1 cellular context compared by ENCODE assay signal in the genomic region with DNA sequence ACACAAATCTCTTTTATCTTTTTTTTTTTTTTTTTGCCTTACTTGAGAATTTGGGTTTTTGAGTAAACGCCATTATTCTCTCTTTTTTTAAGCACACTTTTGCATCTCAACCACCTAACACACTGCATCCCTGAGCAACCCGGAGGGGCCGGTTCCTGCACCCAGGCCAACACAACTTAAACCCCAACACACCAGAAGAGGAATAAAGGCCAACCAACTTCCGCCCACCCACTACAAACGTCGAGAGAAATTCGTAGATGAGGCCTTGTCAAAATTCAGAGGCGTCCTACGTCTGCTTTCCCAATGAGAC.
TF ChIP-seq lines count a peak whose summit lies in the region.

No MANE protein-coding gene starts in this region.

TF ChIP-seq in K562, 482 proteins besides CTCF, POLR2A, EP300 and RAD21 (continued from another document and continues in another):
- TF ChIP-seq NEUROD1 (IDR thresholded peaks at IDR 0.05; ENCODE audit: borderline replicate concordance, low read depth, low read length, partially characterized antibody) (no peak), BCL6 (CRISPR knock-in tag; IDR thresholded peaks at IDR 0.05) (no peak), ZNF224 (CRISPR knock-in tag; IDR thresholded peaks at IDR 0.05) (no peak), ZNF57 (CRISPR knock-in tag; IDR thresholded peaks at IDR 0.05) (no peak), TOE1 (IDR thresholded peaks at IDR 0.05; ENCODE audit: borderline replicate concordance) (no peak), TOE1 (CRISPR knock-in tag; IDR thresholded peaks at IDR 0.05; ENCODE audit: borderline replicate concordance, low read depth) (no peak), NR2C2 (CRISPR knock-in tag; IDR thresholded peaks at IDR 0.05) (no peak), NR2C2 (tag; IDR thresholded peaks at IDR 0.05) (no peak), ZNF232 (CRISPR knock-in tag; IDR thresholded peaks at IDR 0.05) (no peak), AFF4 (CRISPR knock-in tag; IDR thresholded peaks at IDR 0.05) (no peak), NFRKB (IDR thresholded peaks at IDR 0.05; ENCODE audit: low read depth) (no peak; the same call in 1 of the 2 replicates), ERF (CRISPR knock-in tag; IDR thresholded peaks at IDR 0.05) (no peak), TCF7L2 (IDR thresholded peaks at IDR 0.05; ENCODE audit: low read depth, low read length) (no peak), NCOA1 (IDR thresholded peaks at IDR 0.05; ENCODE audit: low read depth) (no peak), FOXM1 (IDR thresholded peaks at IDR 0.05; ENCODE audit: low read depth) (no peak), FOXM1 (CRISPR knock-in tag; IDR thresholded peaks at IDR 0.05; ENCODE audit: low read depth) (no peak), ZKSCAN1 (IDR thresholded peaks at IDR 0.05; ENCODE audit: low read depth, low read length) (no peak), MED1 (CRISPR knock-in tag; IDR thresholded peaks at IDR 0.05; ENCODE audit: borderline replicate concordance) (no peak), GABPA (tag; conservative IDR thresholded peaks at IDR 0.05; ENCODE audit: low read depth) (0 out of 2 replicates have a peak, but pooled peaks have one; percentile 36), SMARCE1 (IDR thresholded peaks at IDR 0.05) (no peak), SLC30A9 (CRISPR knock-in tag; IDR thresholded peaks at IDR 0.05) (no peak), BRD4 (IDR thresholded peaks at IDR 0.05) (no peak), JUN (IDR thresholded peaks at IDR 0.05; ENCODE audit: borderline replicate concordance, low read depth, low read length) (no peak), JUN (CRISPR knock-in tag; IDR thresholded peaks at IDR 0.05; ENCODE audit: borderline replicate concordance) (no peak), TAF9B (IDR thresholded peaks at IDR 0.05; ENCODE audit: partially characterized antibody) (no peak), SMARCA4 (IDR thresholded peaks at IDR 0.05) (0 out of 2 replicates have a peak, but pooled peaks have one; percentile 17)
- TF ChIP-seq, protein P1, sequence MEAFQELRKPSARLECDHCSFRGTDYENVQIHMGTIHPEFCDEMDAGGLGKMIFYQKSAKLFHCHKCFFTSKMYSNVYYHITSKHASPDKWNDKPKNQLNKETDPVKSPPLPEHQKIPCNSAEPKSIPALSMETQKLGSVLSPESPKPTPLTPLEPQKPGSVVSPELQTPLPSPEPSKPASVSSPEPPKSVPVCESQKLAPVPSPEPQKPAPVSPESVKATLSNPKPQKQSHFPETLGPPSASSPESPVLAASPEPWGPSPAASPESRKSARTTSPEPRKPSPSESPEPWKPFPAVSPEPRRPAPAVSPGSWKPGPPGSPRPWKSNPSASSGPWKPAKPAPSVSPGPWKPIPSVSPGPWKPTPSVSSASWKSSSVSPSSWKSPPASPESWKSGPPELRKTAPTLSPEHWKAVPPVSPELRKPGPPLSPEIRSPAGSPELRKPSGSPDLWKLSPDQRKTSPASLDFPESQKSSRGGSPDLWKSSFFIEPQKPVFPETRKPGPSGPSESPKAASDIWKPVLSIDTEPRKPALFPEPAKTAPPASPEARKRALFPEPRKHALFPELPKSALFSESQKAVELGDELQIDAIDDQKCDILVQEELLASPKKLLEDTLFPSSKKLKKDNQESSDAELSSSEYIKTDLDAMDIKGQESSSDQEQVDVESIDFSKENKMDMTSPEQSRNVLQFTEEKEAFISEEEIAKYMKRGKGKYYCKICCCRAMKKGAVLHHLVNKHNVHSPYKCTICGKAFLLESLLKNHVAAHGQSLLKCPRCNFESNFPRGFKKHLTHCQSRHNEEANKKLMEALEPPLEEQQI (IDR thresholded peaks at IDR 0.05): no peak
- TF ChIP-seq, protein P2, sequence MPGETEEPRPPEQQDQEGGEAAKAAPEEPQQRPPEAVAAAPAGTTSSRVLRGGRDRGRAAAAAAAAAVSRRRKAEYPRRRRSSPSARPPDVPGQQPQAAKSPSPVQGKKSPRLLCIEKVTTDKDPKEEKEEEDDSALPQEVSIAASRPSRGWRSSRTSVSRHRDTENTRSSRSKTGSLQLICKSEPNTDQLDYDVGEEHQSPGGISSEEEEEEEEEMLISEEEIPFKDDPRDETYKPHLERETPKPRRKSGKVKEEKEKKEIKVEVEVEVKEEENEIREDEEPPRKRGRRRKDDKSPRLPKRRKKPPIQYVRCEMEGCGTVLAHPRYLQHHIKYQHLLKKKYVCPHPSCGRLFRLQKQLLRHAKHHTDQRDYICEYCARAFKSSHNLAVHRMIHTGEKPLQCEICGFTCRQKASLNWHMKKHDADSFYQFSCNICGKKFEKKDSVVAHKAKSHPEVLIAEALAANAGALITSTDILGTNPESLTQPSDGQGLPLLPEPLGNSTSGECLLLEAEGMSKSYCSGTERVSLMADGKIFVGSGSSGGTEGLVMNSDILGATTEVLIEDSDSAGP (CRISPR knock-in tag; IDR thresholded peaks at IDR 0.05): no peak
- TF ChIP-seq, protein P3, sequence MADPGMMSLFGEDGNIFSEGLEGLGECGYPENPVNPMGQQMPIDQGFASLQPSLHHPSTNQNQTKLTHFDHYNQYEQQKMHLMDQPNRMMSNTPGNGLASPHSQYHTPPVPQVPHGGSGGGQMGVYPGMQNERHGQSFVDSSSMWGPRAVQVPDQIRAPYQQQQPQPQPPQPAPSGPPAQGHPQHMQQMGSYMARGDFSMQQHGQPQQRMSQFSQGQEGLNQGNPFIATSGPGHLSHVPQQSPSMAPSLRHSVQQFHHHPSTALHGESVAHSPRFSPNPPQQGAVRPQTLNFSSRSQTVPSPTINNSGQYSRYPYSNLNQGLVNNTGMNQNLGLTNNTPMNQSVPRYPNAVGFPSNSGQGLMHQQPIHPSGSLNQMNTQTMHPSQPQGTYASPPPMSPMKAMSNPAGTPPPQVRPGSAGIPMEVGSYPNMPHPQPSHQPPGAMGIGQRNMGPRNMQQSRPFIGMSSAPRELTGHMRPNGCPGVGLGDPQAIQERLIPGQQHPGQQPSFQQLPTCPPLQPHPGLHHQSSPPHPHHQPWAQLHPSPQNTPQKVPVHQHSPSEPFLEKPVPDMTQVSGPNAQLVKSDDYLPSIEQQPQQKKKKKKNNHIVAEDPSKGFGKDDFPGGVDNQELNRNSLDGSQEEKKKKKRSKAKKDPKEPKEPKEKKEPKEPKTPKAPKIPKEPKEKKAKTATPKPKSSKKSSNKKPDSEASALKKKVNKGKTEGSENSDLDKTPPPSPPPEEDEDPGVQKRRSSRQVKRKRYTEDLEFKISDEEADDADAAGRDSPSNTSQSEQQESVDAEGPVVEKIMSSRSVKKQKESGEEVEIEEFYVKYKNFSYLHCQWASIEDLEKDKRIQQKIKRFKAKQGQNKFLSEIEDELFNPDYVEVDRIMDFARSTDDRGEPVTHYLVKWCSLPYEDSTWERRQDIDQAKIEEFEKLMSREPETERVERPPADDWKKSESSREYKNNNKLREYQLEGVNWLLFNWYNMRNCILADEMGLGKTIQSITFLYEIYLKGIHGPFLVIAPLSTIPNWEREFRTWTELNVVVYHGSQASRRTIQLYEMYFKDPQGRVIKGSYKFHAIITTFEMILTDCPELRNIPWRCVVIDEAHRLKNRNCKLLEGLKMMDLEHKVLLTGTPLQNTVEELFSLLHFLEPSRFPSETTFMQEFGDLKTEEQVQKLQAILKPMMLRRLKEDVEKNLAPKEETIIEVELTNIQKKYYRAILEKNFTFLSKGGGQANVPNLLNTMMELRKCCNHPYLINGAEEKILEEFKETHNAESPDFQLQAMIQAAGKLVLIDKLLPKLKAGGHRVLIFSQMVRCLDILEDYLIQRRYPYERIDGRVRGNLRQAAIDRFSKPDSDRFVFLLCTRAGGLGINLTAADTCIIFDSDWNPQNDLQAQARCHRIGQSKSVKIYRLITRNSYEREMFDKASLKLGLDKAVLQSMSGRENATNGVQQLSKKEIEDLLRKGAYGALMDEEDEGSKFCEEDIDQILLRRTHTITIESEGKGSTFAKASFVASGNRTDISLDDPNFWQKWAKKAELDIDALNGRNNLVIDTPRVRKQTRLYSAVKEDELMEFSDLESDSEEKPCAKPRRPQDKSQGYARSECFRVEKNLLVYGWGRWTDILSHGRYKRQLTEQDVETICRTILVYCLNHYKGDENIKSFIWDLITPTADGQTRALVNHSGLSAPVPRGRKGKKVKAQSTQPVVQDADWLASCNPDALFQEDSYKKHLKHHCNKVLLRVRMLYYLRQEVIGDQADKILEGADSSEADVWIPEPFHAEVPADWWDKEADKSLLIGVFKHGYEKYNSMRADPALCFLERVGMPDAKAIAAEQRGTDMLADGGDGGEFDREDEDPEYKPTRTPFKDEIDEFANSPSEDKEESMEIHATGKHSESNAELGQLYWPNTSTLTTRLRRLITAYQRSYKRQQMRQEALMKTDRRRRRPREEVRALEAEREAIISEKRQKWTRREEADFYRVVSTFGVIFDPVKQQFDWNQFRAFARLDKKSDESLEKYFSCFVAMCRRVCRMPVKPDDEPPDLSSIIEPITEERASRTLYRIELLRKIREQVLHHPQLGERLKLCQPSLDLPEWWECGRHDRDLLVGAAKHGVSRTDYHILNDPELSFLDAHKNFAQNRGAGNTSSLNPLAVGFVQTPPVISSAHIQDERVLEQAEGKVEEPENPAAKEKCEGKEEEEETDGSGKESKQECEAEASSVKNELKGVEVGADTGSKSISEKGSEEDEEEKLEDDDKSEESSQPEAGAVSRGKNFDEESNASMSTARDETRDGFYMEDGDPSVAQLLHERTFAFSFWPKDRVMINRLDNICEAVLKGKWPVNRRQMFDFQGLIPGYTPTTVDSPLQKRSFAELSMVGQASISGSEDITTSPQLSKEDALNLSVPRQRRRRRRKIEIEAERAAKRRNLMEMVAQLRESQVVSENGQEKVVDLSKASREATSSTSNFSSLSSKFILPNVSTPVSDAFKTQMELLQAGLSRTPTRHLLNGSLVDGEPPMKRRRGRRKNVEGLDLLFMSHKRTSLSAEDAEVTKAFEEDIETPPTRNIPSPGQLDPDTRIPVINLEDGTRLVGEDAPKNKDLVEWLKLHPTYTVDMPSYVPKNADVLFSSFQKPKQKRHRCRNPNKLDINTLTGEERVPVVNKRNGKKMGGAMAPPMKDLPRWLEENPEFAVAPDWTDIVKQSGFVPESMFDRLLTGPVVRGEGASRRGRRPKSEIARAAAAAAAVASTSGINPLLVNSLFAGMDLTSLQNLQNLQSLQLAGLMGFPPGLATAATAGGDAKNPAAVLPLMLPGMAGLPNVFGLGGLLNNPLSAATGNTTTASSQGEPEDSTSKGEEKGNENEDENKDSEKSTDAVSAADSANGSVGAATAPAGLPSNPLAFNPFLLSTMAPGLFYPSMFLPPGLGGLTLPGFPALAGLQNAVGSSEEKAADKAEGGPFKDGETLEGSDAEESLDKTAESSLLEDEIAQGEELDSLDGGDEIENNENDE (IDR thresholded peaks at IDR 0.05; ENCODE audit: low read depth, low read length): no peak
- TF ChIP-seq, protein P4, sequence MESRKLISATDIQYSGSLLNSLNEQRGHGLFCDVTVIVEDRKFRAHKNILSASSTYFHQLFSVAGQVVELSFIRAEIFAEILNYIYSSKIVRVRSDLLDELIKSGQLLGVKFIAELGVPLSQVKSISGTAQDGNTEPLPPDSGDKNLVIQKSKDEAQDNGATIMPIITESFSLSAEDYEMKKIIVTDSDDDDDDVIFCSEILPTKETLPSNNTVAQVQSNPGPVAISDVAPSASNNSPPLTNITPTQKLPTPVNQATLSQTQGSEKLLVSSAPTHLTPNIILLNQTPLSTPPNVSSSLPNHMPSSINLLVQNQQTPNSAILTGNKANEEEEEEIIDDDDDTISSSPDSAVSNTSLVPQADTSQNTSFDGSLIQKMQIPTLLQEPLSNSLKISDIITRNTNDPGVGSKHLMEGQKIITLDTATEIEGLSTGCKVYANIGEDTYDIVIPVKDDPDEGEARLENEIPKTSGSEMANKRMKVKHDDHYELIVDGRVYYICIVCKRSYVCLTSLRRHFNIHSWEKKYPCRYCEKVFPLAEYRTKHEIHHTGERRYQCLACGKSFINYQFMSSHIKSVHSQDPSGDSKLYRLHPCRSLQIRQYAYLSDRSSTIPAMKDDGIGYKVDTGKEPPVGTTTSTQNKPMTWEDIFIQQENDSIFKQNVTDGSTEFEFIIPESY (CRISPR knock-in tag; IDR thresholded peaks at IDR 0.05): no peak
- TF ChIP-seq, protein P5, sequence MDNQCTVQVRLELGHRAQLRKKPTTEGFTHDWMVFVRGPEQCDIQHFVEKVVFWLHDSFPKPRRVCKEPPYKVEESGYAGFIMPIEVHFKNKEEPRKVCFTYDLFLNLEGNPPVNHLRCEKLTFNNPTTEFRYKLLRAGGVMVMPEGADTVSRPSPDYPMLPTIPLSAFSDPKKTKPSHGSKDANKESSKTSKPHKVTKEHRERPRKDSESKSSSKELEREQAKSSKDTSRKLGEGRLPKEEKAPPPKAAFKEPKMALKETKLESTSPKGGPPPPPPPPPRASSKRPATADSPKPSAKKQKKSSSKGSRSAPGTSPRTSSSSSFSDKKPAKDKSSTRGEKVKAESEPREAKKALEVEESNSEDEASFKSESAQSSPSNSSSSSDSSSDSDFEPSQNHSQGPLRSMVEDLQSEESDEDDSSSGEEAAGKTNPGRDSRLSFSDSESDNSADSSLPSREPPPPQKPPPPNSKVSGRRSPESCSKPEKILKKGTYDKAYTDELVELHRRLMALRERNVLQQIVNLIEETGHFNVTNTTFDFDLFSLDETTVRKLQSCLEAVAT (IDR thresholded peaks at IDR 0.05): 0 out of 4 replicates have a peak, but pooled peaks of 1 of the 2 experiments have one; percentile 37
- TF ChIP-seq, protein P6, sequence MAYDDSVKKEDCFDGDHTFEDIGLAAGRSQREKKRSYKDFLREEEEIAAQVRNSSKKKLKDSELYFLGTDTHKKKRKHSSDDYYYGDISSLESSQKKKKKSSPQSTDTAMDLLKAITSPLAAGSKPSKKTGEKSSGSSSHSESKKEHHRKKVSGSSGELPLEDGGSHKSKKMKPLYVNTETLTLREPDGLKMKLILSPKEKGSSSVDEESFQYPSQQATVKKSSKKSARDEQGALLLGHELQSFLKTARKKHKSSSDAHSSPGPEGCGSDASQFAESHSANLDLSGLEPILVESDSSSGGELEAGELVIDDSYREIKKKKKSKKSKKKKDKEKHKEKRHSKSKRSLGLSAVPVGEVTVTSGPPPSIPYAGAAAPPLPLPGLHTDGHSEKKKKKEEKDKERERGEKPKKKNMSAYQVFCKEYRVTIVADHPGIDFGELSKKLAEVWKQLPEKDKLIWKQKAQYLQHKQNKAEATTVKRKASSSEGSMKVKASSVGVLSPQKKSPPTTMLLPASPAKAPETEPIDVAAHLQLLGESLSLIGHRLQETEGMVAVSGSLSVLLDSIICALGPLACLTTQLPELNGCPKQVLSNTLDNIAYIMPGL (CRISPR knock-in tag; IDR thresholded peaks at IDR 0.05): no peak
